9 cellular contexts compared by ENCODE assay signal in genomic region chr1:98323396-98323795, GRCh38.
A peak's percentile ranks its signal among the peaks of the same experiment; 100 is the strongest.
DNase-seq lines count a peak whose midpoint lies in the region; ATAC-seq and TF ChIP-seq lines count a peak whose summit lies in the region.
"Had no signal": no experiment of that assay in that cellular context is flagged by ENCODE, and none has a peak within 500 bp of the region (broad histone marks: within the 10 kb centered on the region; RNA-seq: fewer than 3 reads in every experiment).

No MANE protein-coding gene starts in this region.

- intact Hi-C loops in spleen (cut with DNase I; ENCODE audit: low total_unique reads), result no loop called here

- no peak overlapping the region for H3K4me3 Mint-ChIP-seq in stimulated activated memory B cell treated with anti-CD40 and anti-IgM and Interleukin-4, amounts not matched to agents 10 μg/mL and 1 μg/mL and 100 μg/mL, for 72 hours
- H3K4me3 Mint-ChIP-seq: activated B cell treated with CpG ODN at 0.5 μM for 24 hours had no signal

- TF ChIP-seq CTCF in fibroblast of villous mesenchyme (IDR thresholded peaks at IDR 0.05; ENCODE audit: insufficient read depth, low read depth, low read length), result no peak
- TF ChIP-seq CTCF in spleen (IDR thresholded peaks at IDR 0.05 in 8 of 11, conservative IDR thresholded peaks at IDR 0.05 in 3 of 11), result no peak
- no peak for TF ChIP-seq CTCF in GM13976 (IDR thresholded peaks at IDR 0.05; ENCODE audit: borderline replicate concordance, control extremely low read depth, extremely low read depth, insufficient read depth, missing control alignments)

- H3K4me1 Mint-ChIP-seq in stimulated activated memory B cell treated with anti-CD40 and anti-IgM and Interleukin-4, amounts not matched to agents 10 μg/mL and 1 μg/mL and 100 μg/mL, for 72 hours, result no peaks in the 10 kb centered on the region
- H3K4me1 Mint-ChIP-seq: activated B cell treated with CpG ODN at 0.5 μM for 24 hours had no signal

- peaks cover 4% of the 10 kb centered on the region for H3K9me3 Mint-ChIP-seq in stimulated activated memory B cell treated with anti-CD40 and anti-IgM and Interleukin-4, amounts not matched to agents 10 μg/mL and 1 μg/mL and 100 μg/mL, for 72 hours
- H3K9me3 Mint-ChIP-seq: activated B cell treated with CpG ODN at 0.5 μM for 24 hours had no signal

- H3K4me1 ChIP-seq in spleen, result peaks cover 0 to 28% (median 17%) of the 10 kb centered on the region in 6 donors

- TF ChIP-seq POLR2A in spleen (IDR thresholded peaks at IDR 0.05), result no peak

- no peaks in the 10 kb centered on the region for H3K36me3 Mint-ChIP-seq in stimulated activated memory B cell treated with anti-CD40 and anti-IgM and Interleukin-4, amounts not matched to agents 10 μg/mL and 1 μg/mL and 100 μg/mL, for 72 hours

- in situ Hi-C loops in GM13976 (cut with MboI; ENCODE audit: low sequenced_read_pairs, unreplicated experiment), result no loop called here

- no peaks in the 10 kb centered on the region for H3K27me3 Mint-ChIP-seq in stimulated activated memory B cell treated with anti-CD40 and anti-IgM and Interleukin-4, amounts not matched to agents 10 μg/mL and 1 μg/mL and 100 μg/mL, for 72 hours
- H3K27me3 Mint-ChIP-seq: activated B cell treated with CpG ODN at 0.5 μM for 24 hours had no signal

- H3K27me3 ChIP-seq in spleen (replicated peaks in 1 of 7), result no peaks in the 10 kb centered on the region

- DNase-seq in HK-2 (ENCODE audit: unreplicated experiment), result peak; percentile 22
- DNase-seq in SIG-M5 (lab: John Stamatoyannopoulos, UW), result peak; percentile 1
- DNase-seq in fibroblast of villous mesenchyme (ENCODE audit: low read depth), result peak; percentile 74
- DNase-seq in spleen, result no peak
- no peak for DNase-seq in activated CD4-positive, alpha-beta T cell treated with anti-CD3 and anti-CD28 coated beads for 1 hour
- no peak for DNase-seq in substantia nigra (lab: John Stamatoyannopoulos, UW)
- DNase-seq in GM13976 (ENCODE audit: low spot score), result no peak
- DNase-seq: activated B cell treated with CpG ODN at 0.5 μM for 24 hours had no signal

- H3K4me3 ChIP-seq in fibroblast of villous mesenchyme (ENCODE audit: low read depth, low read length), result no peak overlapping the region
- peak overlapping the region in 1 of 8 donors; percentile 23 for H3K4me3 ChIP-seq in spleen

- H3K9me3 ChIP-seq in spleen, result no peaks in the 10 kb centered on the region

- no peak for ATAC-seq in stimulated activated memory B cell treated with anti-CD40 and anti-IgM and Interleukin-4, amounts not matched to agents 10 μg/mL and 1 μg/mL and 100 μg/mL, for 72 hours

- H3K27ac Mint-ChIP-seq in stimulated activated memory B cell treated with anti-CD40 and anti-IgM and Interleukin-4, amounts not matched to agents 10 μg/mL and 1 μg/mL and 100 μg/mL, for 72 hours, result no peak overlapping the region
- H3K27ac Mint-ChIP-seq: activated B cell treated with CpG ODN at 0.5 μM for 24 hours had no signal

- H3K27ac ChIP-seq in spleen (peak overlapping the region in 6 of 8 donors; percentile 10 to 66 (median 52)), substantia nigra (ENCODE audit: low read depth, low read length, poor library complexity, severe bottlenecking) (no peak overlapping the region)

- H3K36me3 ChIP-seq in spleen, result no peaks in the 10 kb centered on the region

Comparison
In these comparisons a context has a peak if more than half of its experiments do, and no peak if none do; other contexts are left out.
1. DNase-seq: peak in HK-2 (single experiment), SIG-M5 (single experiment) and fibroblast of villous mesenchyme (single experiment); none in spleen (single experiment), activated CD4-positive, alpha-beta T cell treated with anti-CD3 and anti-CD28 coated beads for 1 hour (single experiment), substantia nigra (0 of 49) and GM13976 (single experiment).